Comparison of ENCODE assay signal across 30 cellular contexts in the genomic region with DNA sequence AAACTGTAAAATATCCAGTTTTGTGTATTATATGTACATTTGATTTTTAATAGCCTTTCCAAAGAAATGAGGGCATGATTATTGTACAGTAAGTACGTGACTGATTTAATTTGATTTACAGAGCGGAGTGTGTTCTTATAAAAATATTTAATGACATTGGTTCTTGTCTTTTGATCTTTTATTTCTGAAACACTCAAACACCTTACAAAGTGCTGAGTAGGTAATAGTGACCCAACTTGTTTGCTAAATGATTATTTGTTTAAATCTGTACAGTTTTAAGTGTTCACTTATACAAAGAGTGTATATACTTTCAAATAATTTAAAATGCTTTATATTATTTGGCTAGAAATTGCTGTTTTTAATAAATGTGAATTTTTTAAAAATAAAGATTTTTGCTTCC.
"Had no signal": no experiment of that assay in that cellular context is flagged by ENCODE, and none has a peak within 500 bp of the region (broad histone marks: within the 10 kb centered on the region; RNA-seq: fewer than 3 reads in every experiment).

No MANE protein-coding gene starts in this region.

- H3K27me3 Mint-ChIP-seq: activated CD4-positive, alpha-beta memory T cell treated with anti-CD3 and anti-CD28 coated beads, Interleukin-2, amount 10 ng/mL, durations not matched to agents 7 days and 5 days; activated CD4-positive, alpha-beta T cell treated with anti-CD3 and anti-CD28 coated beads, Interleukin-2, amount 10 ng/mL, durations not matched to agents 7 days and 5 days; activated naive CD4-positive, alpha-beta T cell treated with anti-CD3 and anti-CD28 coated beads, Interleukin-2, amount 10 ng/mL, durations not matched to agents 7 days and 5 days; activated naive CD8-positive, alpha-beta T cell treated with anti-CD3 and anti-CD28 coated beads, Interleukin-2, amount 10 ng/mL, durations not matched to agents 7 days and 5 days; activated T-cell treated with anti-CD3 and anti-CD28 coated beads, Interleukin-2, amount 50 U/mL, for 24 hours; brain; dendritic cell treated with granulocyte-macrophage colony-stimulating factor and Interleukin-4, amounts not matched to agents 40 ng/mL and 50 ng/mL, for 4 days had no signal

- H3K4me1 Mint-ChIP-seq: activated naive CD4-positive, alpha-beta T cell treated with anti-CD3 and anti-CD28 coated beads, Interleukin-2, amount 10 ng/mL, durations not matched to agents 7 days and 5 days; activated naive CD8-positive, alpha-beta T cell treated with anti-CD3 and anti-CD28 coated beads, Interleukin-2, amount 10 ng/mL, durations not matched to agents 7 days and 5 days; endodermal cell; WTC11 had no signal

- H3K9me3 Mint-ChIP-seq: activated CD4-positive, alpha-beta memory T cell treated with anti-CD3 and anti-CD28 coated beads, Interleukin-2, amount 10 ng/mL, durations not matched to agents 7 days and 5 days; activated CD4-positive, alpha-beta T cell treated with anti-CD3 and anti-CD28 coated beads, Interleukin-2, amount 10 ng/mL, durations not matched to agents 7 days and 5 days; activated naive CD4-positive, alpha-beta T cell treated with anti-CD3 and anti-CD28 coated beads, Interleukin-2, amount 10 ng/mL, durations not matched to agents 7 days and 5 days; activated naive CD4-positive, alpha-beta T cell treated with anti-CD3 and anti-CD28 coated beads, Interleukin-2, amount 50 U/mL, for 72 hours; activated naive CD8-positive, alpha-beta T cell treated with anti-CD3 and anti-CD28 coated beads, Interleukin-2, amount 10 ng/mL, durations not matched to agents 7 days and 5 days; activated T-cell treated with anti-CD3 and anti-CD28 coated beads, Interleukin-2, amount 50 U/mL, for 24 hours; activated T-cell treated with anti-CD3 and anti-CD28 coated beads, Interleukin-2, amount 50 U/mL, for 72 hours; brain; dendritic cell treated with granulocyte-macrophage colony-stimulating factor and Interleukin-4, amounts not matched to agents 40 ng/mL and 50 ng/mL, for 4 days; endodermal cell; WTC11 had no signal

- ATAC-seq: activated naive CD4-positive, alpha-beta T cell treated with anti-CD3 and anti-CD28 coated beads, Interleukin-2, amount 50 U/mL, for 72 hours; activated T-cell treated with anti-CD3 and anti-CD28 coated beads, Interleukin-2, amount 50 U/mL, for 72 hours; esophagus mucosa; WTC11 had no signal

- H3K27ac ChIP-seq: ascending aorta, breast epithelium, cardiac muscle cell, coronary artery had no signal

- H3K36me3 ChIP-seq: breast epithelium had no signal

- H3K4me1 ChIP-seq: ascending aorta, breast epithelium had no signal

- H3K27ac Mint-ChIP-seq: activated CD4-positive, alpha-beta T cell treated with anti-CD3 and anti-CD28 coated beads, Interleukin-2, amount 10 ng/mL, durations not matched to agents 7 days and 5 days; activated naive CD4-positive, alpha-beta T cell treated with anti-CD3 and anti-CD28 coated beads, Interleukin-2, amount 10 ng/mL, durations not matched to agents 7 days and 5 days; activated naive CD4-positive, alpha-beta T cell treated with anti-CD3 and anti-CD28 coated beads, Interleukin-2, amount 50 U/mL, for 72 hours; activated naive CD8-positive, alpha-beta T cell treated with anti-CD3 and anti-CD28 coated beads, Interleukin-2, amount 10 ng/mL, durations not matched to agents 7 days and 5 days; dendritic cell treated with granulocyte-macrophage colony-stimulating factor and Interleukin-4, amounts not matched to agents 40 ng/mL and 50 ng/mL, for 4 days; endodermal cell; WTC11 had no signal

- H3K4me3 Mint-ChIP-seq: activated CD4-positive, alpha-beta memory T cell treated with anti-CD3 and anti-CD28 coated beads, Interleukin-2, amount 10 ng/mL, durations not matched to agents 7 days and 5 days; activated CD4-positive, alpha-beta T cell treated with anti-CD3 and anti-CD28 coated beads, Interleukin-2, amount 10 ng/mL, durations not matched to agents 7 days and 5 days; activated naive CD4-positive, alpha-beta T cell treated with anti-CD3 and anti-CD28 coated beads, Interleukin-2, amount 10 ng/mL, durations not matched to agents 7 days and 5 days; activated naive CD8-positive, alpha-beta T cell treated with anti-CD3 and anti-CD28 coated beads, Interleukin-2, amount 10 ng/mL, durations not matched to agents 7 days and 5 days; activated T-cell treated with anti-CD3 and anti-CD28 coated beads, Interleukin-2, amount 50 U/mL, for 24 hours; activated T-cell treated with anti-CD3 and anti-CD28 coated beads, Interleukin-2, amount 50 U/mL, for 72 hours; brain; dendritic cell treated with granulocyte-macrophage colony-stimulating factor and Interleukin-4, amounts not matched to agents 40 ng/mL and 50 ng/mL, for 4 days; endodermal cell; WTC11 had no signal

- DNase-seq: activated CD4-positive, alpha-beta memory T cell treated with anti-CD3 and anti-CD28 coated beads, Interleukin-2, amount 10 ng/mL, durations not matched to agents 7 days and 5 days; activated CD4-positive, alpha-beta T cell treated with anti-CD3 and anti-CD28 coated beads for 1 hour; activated CD4-positive, alpha-beta T cell treated with anti-CD3 and anti-CD28 coated beads for 4 hours; activated CD4-positive, alpha-beta T cell treated with anti-CD3 and anti-CD28 coated beads, Interleukin-2, amount 10 ng/mL, durations not matched to agents 7 days and 5 days; activated CD4-positive, alpha-beta T cell treated with anti-CD3 and anti-CD28 coated beads, Interleukin-2, amount 50 U/mL, for 4 hours; activated CD8-positive, alpha-beta memory T cell treated with anti-CD3 and anti-CD28 coated beads, Interleukin-2, amount 50 U/mL, for 48 hours; activated gamma-delta T cell; activated naive CD4-positive, alpha-beta T cell; activated naive CD4-positive, alpha-beta T cell treated with anti-CD3 and anti-CD28 coated beads, Interleukin-2, amount 10 ng/mL, durations not matched to agents 7 days and 5 days; activated naive CD8-positive, alpha-beta T cell treated with anti-CD3 and anti-CD28 coated beads, Interleukin-2, amount 10 ng/mL, durations not matched to agents 7 days and 5 days; activated T-cell treated with anti-CD3 and anti-CD28 coated beads for 4 hours; activated T-cell treated with anti-CD3 and anti-CD28 coated beads, Interleukin-2, amount 50 U/mL, for 24 hours; activated T-cell treated with anti-CD3 and anti-CD28 coated beads, Interleukin-2, amount 50 U/mL, for 72 hours; central memory CD4-positive, alpha-beta T cell; cerebellar nuclear complex; dorsolateral prefrontal cortex; effector memory CD4-positive, alpha-beta T cell; endodermal cell; foreskin fibroblast; head of caudate nucleus; T-helper 2 cell had no signal

- H3K4me3 ChIP-seq: ascending aorta, breast epithelium, cardiac muscle cell, coronary artery, dorsolateral prefrontal cortex had no signal

- H3K27me3 ChIP-seq: ascending aorta, breast epithelium, cardiac muscle cell, dorsolateral prefrontal cortex had no signal

- H3K36me3 Mint-ChIP-seq: activated naive CD4-positive, alpha-beta T cell treated with anti-CD3 and anti-CD28 coated beads, Interleukin-2, amount 50 U/mL, for 72 hours had no signal

- H3K9me3 ChIP-seq: ascending aorta, breast epithelium had no signal
